ENCODE assay signal across 8 cellular contexts in genomic region chr15:40594429-40594836, GRCh38. TPM values are rescaled to one million over a fixed set of nuclear protein-coding genes. Genes with fewer than 3 reads are reported as not detected.
A peak's percentile ranks its signal among the peaks of the same experiment; 100 is the strongest.
DNase-seq lines count a peak whose midpoint lies in the region; ATAC-seq and TF ChIP-seq lines count a peak whose summit lies in the region.

No MANE protein-coding gene starts in this region.

- TF ChIP-seq CTCF in GM12865 (IDR thresholded peaks at IDR 0.05; ENCODE audit: insufficient read depth, low read depth, low read length, missing control alignments) (peak; percentile 15), HFFc6 (IDR thresholded peaks at IDR 0.05) (peak; percentile 49), MM.1S (IDR thresholded peaks at IDR 0.05; ENCODE audit: low read length) (0 out of 2 replicates have a peak, but pooled peaks have one; percentile 6), fibroblast of the aortic adventitia (IDR thresholded peaks at IDR 0.05; ENCODE audit: insufficient read depth, low read length) (peak; percentile 41), omental fat pad (IDR thresholded peaks at IDR 0.05) (no peak)

- peaks cover 52% of the 10 kb centered on the region for H3K79me2 ChIP-seq in MM.1S (ENCODE audit: low read length)

- H3K27me3 ChIP-seq in MM.1S (replicated peaks; ENCODE audit: insufficient read depth, low read length) = no peaks in the 10 kb centered on the region

- peaks cover 41% of the 10 kb centered on the region for H3K4me1 Mint-ChIP-seq in HFFc6 (ENCODE audit: low read depth)

- H3K4me3 ChIP-seq in GM12865 (ENCODE audit: low read depth, low read length) (peak overlapping the region; percentile 92), MM.1S (ENCODE audit: low read length) (peak overlapping the region; percentile 76), fibroblast of the aortic adventitia (ENCODE audit: low read depth, low read length) (peak overlapping the region; percentile 88)

- H3K36me3 ChIP-seq in MM.1S (replicated peaks; ENCODE audit: insufficient read depth, low read length) = no peaks in the 10 kb centered on the region

- H3K9ac ChIP-seq in MM.1S (ENCODE audit: low read length) = peak overlapping the region; percentile 82

- H3K9me3 ChIP-seq in MM.1S (replicated peaks; ENCODE audit: insufficient read depth, low read length) = no peaks in the 10 kb centered on the region

- H3K9me3 Mint-ChIP-seq in HFFc6 = no peaks in the 10 kb centered on the region

- H3F3A ChIP-seq in MM.1S (ENCODE audit: insufficient read depth, low read length) = peaks cover 21% of the 10 kb centered on the region

- peak overlapping the region; percentile 74; the same call in 1 of the 2 replicates for H3K27ac ChIP-seq in MM.1S (ENCODE audit: low read length)

- peaks cover 17% of the 10 kb centered on the region for H3K4me1 ChIP-seq in MM.1S (ENCODE audit: low read length)

- peak; percentile 38 for ATAC-seq in omental fat pad (ENCODE audit: low FRiP score)

- no peaks in the 10 kb centered on the region for H4K20me1 ChIP-seq in MM.1S (ENCODE audit: insufficient read depth, low read length)

- peak; percentile 68 for DNase-seq in AG08396 (ENCODE audit: low spot score)
- DNase-seq in GM12865 (ENCODE audit: low read depth) = peak; percentile 87
- DNase-seq in HFFc6 = peak; percentile 36
- peak; percentile 51 for DNase-seq in MM.1S
- peak; percentile 83 for DNase-seq in UCSD-AML1 (lab: John Stamatoyannopoulos, UW; ENCODE audit: unreplicated experiment)
- no peak for DNase-seq in fibroblast of the aortic adventitia (ENCODE audit: low read depth)
- no peak for DNase-seq in omental fat pad (ENCODE audit: low spot score)
- DNase-seq in superior temporal gyrus (ENCODE audit: extremely low spot score) = no peak

- peak overlapping the region; percentile 100 for H3K27ac Mint-ChIP-seq in HFFc6

- peak overlapping the region; percentile 92 for H3K4me2 ChIP-seq in MM.1S (ENCODE audit: low read depth, low read length)

- peaks cover 4% of the 10 kb centered on the region; the same call in 1 of the 2 replicates for H3K27me3 Mint-ChIP-seq in HFFc6 (ENCODE audit: insufficient read depth)

- H2AFZ ChIP-seq in MM.1S (ENCODE audit: low read length) = peak overlapping the region; percentile 75

- no peaks in the 10 kb centered on the region for H3K9me2 ChIP-seq in MM.1S (replicated peaks; ENCODE audit: insufficient read depth, low read length)

- no peaks in the 10 kb centered on the region for H3K36me3 Mint-ChIP-seq in HFFc6 (ENCODE audit: low read depth)

- H3K4me3 Mint-ChIP-seq in HFFc6 = peak overlapping the region; percentile 91

RNA-seq across cellular contexts. Expression of gene KNL1, which starts 0.4 kb away (rescaled TPM):
- total RNA-seq in HFFc6 (2021; fragmentation: NEBNext Ultra II Directional; extraction: Animal tissue kit (Norgen Biotek cat#: 25700)) = 10 to 100 TPM in 5 of 6 experiments, 1 to 10 TPM in 1; 8.9 to 26.8 (median 20.0) TPM
- total RNA-seq in fibroblast of the aortic adventitia (ENCODE audit: low replicate concordance) = 1.3 and 35.9 TPM in 2 replicates
- total RNA-seq in omental fat pad = 1 to 10 TPM in 2 of 4 donors, under 1 TPM in 2; 0.19 to 3.5 (median 1.1) TPM

RNA-seq across cellular contexts. Expression of gene RPUSD2, which starts 25.3 kb away (rescaled TPM):
- total RNA-seq in HFFc6 (2021; fragmentation: NEBNext Ultra II Directional; extraction: Animal tissue kit (Norgen Biotek cat#: 25700)) = 10 to 100 TPM; 10.3 to 13.7 (median 11.9) TPM
- 6.2 and 7.6 TPM in 2 replicates for total RNA-seq in fibroblast of the aortic adventitia (ENCODE audit: low replicate concordance)
- total RNA-seq in omental fat pad = 1 to 10 TPM; 2.3 to 7.8 (median 4.5) TPM

RNA-seq across cellular contexts. Expression of gene CCDC32, which starts 29.6 kb away (rescaled TPM):
- total RNA-seq in HFFc6 (2021; fragmentation: NEBNext Ultra II Directional; extraction: Animal tissue kit (Norgen Biotek cat#: 25700)) = 10 to 100 TPM; 17.6 to 21.4 (median 20.5) TPM
- total RNA-seq in fibroblast of the aortic adventitia (ENCODE audit: low replicate concordance) (21.3 and 24.0 TPM in 2 replicates), omental fat pad (10 to 100 TPM; 26.0 to 37.2 (median 33.4) TPM)

Comparison
In these comparisons a context has a peak if more than half of its experiments do, and no peak if none do; other contexts are left out.
1. DNase-seq: peak in AG08396 (single experiment), GM12865 (single experiment), HFFc6 (single experiment), MM.1S (single experiment) and UCSD-AML1 (single experiment); none in fibroblast of the aortic adventitia (single experiment), omental fat pad (single experiment) and superior temporal gyrus (single experiment).
2. CTCF ChIP-seq: peak in GM12865 (single experiment), HFFc6 (single experiment), MM.1S (single experiment) and fibroblast of the aortic adventitia (single experiment); none in omental fat pad (0 of 3).
3. Peak in every context shown above with its lines, with median percentiles within 50 percentile points of each other: H3K4me3 ChIP-seq.